In the genomic region with DNA sequence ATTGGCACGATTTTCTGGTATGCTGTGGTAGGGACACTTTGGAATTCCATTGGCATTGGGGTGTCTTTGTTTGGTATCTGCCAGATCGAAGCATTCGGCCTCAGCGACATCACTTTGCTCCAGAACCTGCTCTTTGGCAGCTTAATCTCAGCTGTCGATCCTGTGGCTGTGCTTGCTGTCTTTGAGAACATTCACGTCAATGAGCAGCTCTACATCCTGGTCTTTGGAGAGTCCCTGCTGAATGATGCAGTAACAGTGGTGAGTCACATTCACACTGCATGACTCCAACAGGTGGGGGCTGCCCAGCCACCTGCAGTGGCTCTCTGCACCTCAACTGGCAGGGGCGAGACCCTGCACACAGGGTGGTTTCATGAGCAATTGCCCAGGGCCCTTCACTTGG, we compare ENCODE assay signal across 13 cellular contexts. TPM values are rescaled to one million over a fixed set of nuclear protein-coding genes. Genes with fewer than 3 reads are reported as not detected.
A peak's percentile ranks its signal among the peaks of the same experiment; 100 is the strongest.
DNase-seq lines count a peak whose midpoint lies in the region; ATAC-seq and TF ChIP-seq lines count a peak whose summit lies in the region.
"Had no signal": no experiment of that assay in that cellular context is flagged by ENCODE, and none has a peak within 500 bp of the region (broad histone marks: within the 10 kb centered on the region; RNA-seq: fewer than 3 reads in every experiment).

No MANE protein-coding gene starts in this region.

- H3K4me3 ChIP-seq in mucosa of descending colon (no peak overlapping the region), hepatocyte (no peak overlapping the region)
- H3K4me3 ChIP-seq: ascending aorta had no signal

- no peak overlapping the region for H3K27ac ChIP-seq in RWPE1
- no peak overlapping the region for H3K27ac ChIP-seq in hepatocyte
- H3K27ac ChIP-seq: 22Rv1, ascending aorta had no signal

- POLR2A ChIA-PET in RWPE1 (lab: Yijun Ruan, JAX; ENCODE audit: low non-redundant PET) = no interaction called here

- H3K36me3 ChIP-seq in mucosa of descending colon (ENCODE audit: low read depth) = no peaks in the 10 kb centered on the region
- no peaks in the 10 kb centered on the region for H3K36me3 ChIP-seq in hepatocyte (replicated peaks; ENCODE audit: insufficient read depth, low read depth)
- H3K36me3 ChIP-seq: ascending aorta had no signal

- TF ChIP-seq CTCF in mucosa of descending colon (IDR thresholded peaks at IDR 0.05) (no peak), RWPE1 (conservative IDR thresholded peaks at IDR 0.05; ENCODE audit: low read depth) (no peak), hepatocyte (IDR thresholded peaks at IDR 0.05; ENCODE audit: poor library complexity) (no peak)

- H3K27me3 ChIP-seq in hepatocyte = no peaks in the 10 kb centered on the region
- H3K27me3 ChIP-seq: ascending aorta had no signal

- peak overlapping the region in 1 of 2 donors; percentile 24 for H3K27ac Mint-ChIP-seq in activated naive CD4-positive, alpha-beta T cell treated with anti-CD3 and anti-CD28 coated beads, Interleukin-2, amount 50 U/mL, for 72 hours

- no peaks in the 10 kb centered on the region for H3K79me2 ChIP-seq in hepatocyte

- peaks cover 26% of the 10 kb centered on the region for H3K4me1 ChIP-seq in mucosa of descending colon (ENCODE audit: low read depth)
- H3K4me1 ChIP-seq in hepatocyte (ENCODE audit: insufficient read depth) = no peaks in the 10 kb centered on the region
- H3K4me1 ChIP-seq: ascending aorta had no signal

- H3K9me3 ChIP-seq in mucosa of descending colon (no peaks in the 10 kb centered on the region), hepatocyte (ENCODE audit: low read depth) (no peaks in the 10 kb centered on the region)
- H3K9me3 ChIP-seq: ascending aorta had no signal

- no peaks in the 10 kb centered on the region for H4K20me1 ChIP-seq in hepatocyte (ENCODE audit: insufficient read depth, poor library complexity, severe bottlenecking)

- no peak overlapping the region for H2AFZ ChIP-seq in hepatocyte

- 92% methylated on average over 7 of the region's 7 CpGs for WGBS in hepatocyte (ENCODE audit: low lambda C conversion rate, missing lambda C conversion rate)

- H3K9me2 ChIP-seq in hepatocyte (replicated peaks; ENCODE audit: insufficient read depth) = no peaks in the 10 kb centered on the region

- intact Hi-C loops in mucosa of descending colon (cut with DNase I, micrococcal nuclease) = no loop called here

- peak; percentile 14 for DNase-seq in DMS53 (lab: John Stamatoyannopoulos, UW)
- no peak for DNase-seq in DMS53 treated with DMSO at 0.1 percent for 48 hours (lab: John Stamatoyannopoulos, UW; ENCODE audit: unreplicated experiment)
- DNase-seq in activated naive CD4-positive, alpha-beta T cell treated with anti-CD3 and anti-CD28 coated beads, Interleukin-2, amount 50 U/mL, for 72 hours (ENCODE audit: low spot score in 2 of 2) = peak; percentile 29 to 59
- DNase-seq in stimulated activated CD4-positive, alpha-beta T cell treated with anti-CD3 and anti-CD28 coated beads, Interleukin-4, amount 100 ng/mL, for 1 hour = peak; percentile 18
- no peak for DNase-seq in mucosa of descending colon
- no peak for DNase-seq in RWPE1 (ENCODE audit: low spot score)
- DNase-seq in hepatocyte (ENCODE audit: low spot score) = no peak
- DNase-seq: left cardiac atrium, MM.1S, T-helper 9 cell had no signal

- CTCF ChIA-PET in RWPE1 (lab: Yijun Ruan, JAX) = no interaction called here

- no peak overlapping the region for H3K4me2 ChIP-seq in hepatocyte

- H3K36me3 Mint-ChIP-seq in activated naive CD4-positive, alpha-beta T cell treated with anti-CD3 and anti-CD28 coated beads, Interleukin-2, amount 50 U/mL, for 72 hours = peaks cover 0 to 5% of the 10 kb centered on the region in 2 donors

- ATAC-seq in HG02610 (IDR thresholded peaks at IDR 0.05; ENCODE audit: unreplicated experiment) (peak; percentile 90), mucosa of descending colon (no peak)
- peak; percentile 99 for ATAC-seq in activated naive CD4-positive, alpha-beta T cell treated with anti-CD3 and anti-CD28 coated beads, Interleukin-2, amount 50 U/mL, for 72 hours
- ATAC-seq: left cardiac atrium had no signal

- H3K9me3 Mint-ChIP-seq in activated naive CD4-positive, alpha-beta T cell treated with anti-CD3 and anti-CD28 coated beads, Interleukin-2, amount 50 U/mL, for 72 hours = no peaks in the 10 kb centered on the region

RNA-seq across cellular contexts. Expression of gene SLC9A2, which starts 38.4 kb away (rescaled TPM):
- total RNA-seq in activated naive CD4-positive, alpha-beta T cell treated with anti-CD3 and anti-CD28 coated beads, Interleukin-2, amount 50 U/mL, for 72 hours = under 1 TPM in 1 of 2 donors, not detected in 1; 0.25 TPM
- 10 to 100 TPM; 32.2 to 92.9 (median 67.1) TPM for total RNA-seq in mucosa of descending colon
- 2.1 and 2.7 TPM in 2 replicates for total RNA-seq in hepatocyte
- 0.52 and 1.1 TPM in 2 replicates for polyA plus RNA-seq in hepatocyte
- total RNA-seq: ascending aorta had no signal

Comparison
In these comparisons a context has a peak if more than half of its experiments do, and no peak if none do; other contexts are left out.
1. DNase-seq: peak in DMS53 (single experiment), activated naive CD4-positive, alpha-beta T cell treated with anti-CD3 and anti-CD28 coated beads, Interleukin-2, amount 50 U/mL, for 72 hours (2 of 2) and stimulated activated CD4-positive, alpha-beta T cell treated with anti-CD3 and anti-CD28 coated beads, Interleukin-4, amount 100 ng/mL, for 1 hour (single experiment); none in DMS53 treated with DMSO at 0.1 percent for 48 hours (single experiment), mucosa of descending colon (0 of 3), RWPE1 (single experiment) and hepatocyte (single experiment).